ENCODE assay signal across 9 cellular contexts in the genomic region with DNA sequence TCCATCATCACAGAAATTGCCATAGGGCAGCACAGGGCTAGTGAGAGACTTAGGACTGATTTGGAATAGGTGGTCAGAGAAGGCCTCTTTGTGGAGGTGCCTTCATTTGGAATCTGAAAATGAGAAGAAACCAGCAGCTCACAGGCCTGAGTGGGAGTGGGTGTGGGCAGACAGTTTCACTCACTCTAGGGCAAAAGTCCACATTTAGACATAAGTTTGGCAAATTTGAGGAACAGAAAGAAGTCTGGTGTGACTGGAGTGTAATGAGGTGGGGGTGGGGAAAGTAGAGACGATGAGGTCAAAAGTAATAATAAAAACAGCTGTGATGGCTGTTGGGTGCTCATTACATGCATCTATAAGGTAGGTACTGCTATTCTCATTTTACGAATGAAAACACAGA. TPM values are rescaled to one million over a fixed set of nuclear protein-coding genes. Genes with fewer than 3 reads are reported as not detected.
DNase-seq lines count a peak whose midpoint lies in the region; ATAC-seq, FAIRE-seq and TF ChIP-seq lines count a peak whose summit lies in the region.
"Had no signal": no experiment of that assay in that cellular context is flagged by ENCODE, and none has a peak within 500 bp of the region (broad histone marks: within the 10 kb centered on the region; RNA-seq: fewer than 3 reads in every experiment).

No MANE protein-coding gene starts in this region.

- H3K36me3 Mint-ChIP-seq in CD14-positive monocyte (no peaks in the 10 kb centered on the region), astrocyte (ENCODE audit: low read depth, unreplicated experiment) (no peaks in the 10 kb centered on the region)
- no peaks in the 10 kb centered on the region for H3K36me3 Mint-ChIP-seq in naive thymus-derived CD8-positive, alpha-beta T cell

- TF ChIP-seq CTCF in CD14-positive monocyte (IDR thresholded peaks at IDR 0.05) (no peak), astrocyte (IDR thresholded peaks at IDR 0.05; ENCODE audit: insufficient read depth, low read depth, low read length) (no peak)

- no peaks in the 10 kb centered on the region for H3K79me2 ChIP-seq in astrocyte (ENCODE audit: insufficient read depth, low read length)

- no peak overlapping the region for H3K27ac ChIP-seq in astrocyte (ENCODE audit: low read depth, low read length)
- H3K27ac ChIP-seq: body of pancreas had no signal

- intact Hi-C loops in CD14-positive monocyte (cut with micrococcal nuclease) = no loop called here

- no peak overlapping the region for H3K9ac ChIP-seq in astrocyte (ENCODE audit: low read length)

- ATAC-seq in GM19438 (IDR thresholded peaks at IDR 0.05; ENCODE audit: low read depth, unreplicated experiment) (peak; percentile 39), HG03066 (IDR thresholded peaks at IDR 0.05; ENCODE audit: low read depth, unreplicated experiment) (peak; percentile 50)
- ATAC-seq in naive thymus-derived CD8-positive, alpha-beta T cell = no peak
- ATAC-seq: body of pancreas had no signal

- H3K36me3 ChIP-seq in astrocyte (ENCODE audit: insufficient read depth, low read length) = no peaks in the 10 kb centered on the region

- peak overlapping the region; percentile 32 to 43 for H3K4me3 Mint-ChIP-seq in CD14-positive monocyte
- no peak overlapping the region for H3K4me3 Mint-ChIP-seq in astrocyte (ENCODE audit: unreplicated experiment)
- no peak overlapping the region for H3K4me3 Mint-ChIP-seq in naive thymus-derived CD8-positive, alpha-beta T cell

- H3K4me3 ChIP-seq in astrocyte (ENCODE audit: insufficient read depth, low read depth, low read length) = no peak overlapping the region
- H3K4me3 ChIP-seq: body of pancreas had no signal

- POLR2A ChIA-PET in naive thymus-derived CD8-positive, alpha-beta T cell (lab: Charles Lee) = no interaction called here

- H3K27me3 ChIP-seq in astrocyte (ENCODE audit: insufficient read depth, low read length) = no peaks in the 10 kb centered on the region
- H3K27me3 ChIP-seq: body of pancreas had no signal

- H3K4me2 ChIP-seq in astrocyte (ENCODE audit: low read length) = no peak overlapping the region

- H3K27me3 Mint-ChIP-seq in CD14-positive monocyte (ENCODE audit: low read depth in 3 of 3) = peaks cover 0 to 2% (median 0%) of the 10 kb centered on the region in 3 donors
- no peaks in the 10 kb centered on the region for H3K27me3 Mint-ChIP-seq in astrocyte (ENCODE audit: low read depth, unreplicated experiment)
- no peaks in the 10 kb centered on the region for H3K27me3 Mint-ChIP-seq in naive thymus-derived CD8-positive, alpha-beta T cell

- DNase-seq in CD14-positive monocyte (ENCODE audit: low spot score) = peak; percentile 66
- DNase-seq in astrocyte (ENCODE audit: low read depth) = no peak
- no peak for DNase-seq in LoVo (ENCODE audit: low spot score)
- DNase-seq in mesenteric fat pad (ENCODE audit: low spot score) = no peak
- no peak for DNase-seq in ureter (ENCODE audit: low spot score)
- no peak for DNase-seq in naive thymus-derived CD8-positive, alpha-beta T cell

- no peak overlapping the region for H2AFZ ChIP-seq in astrocyte (ENCODE audit: low read depth, low read length)

- H4K20me1 ChIP-seq in astrocyte (ENCODE audit: insufficient read depth, low read length) = no peaks in the 10 kb centered on the region

- no peaks in the 10 kb centered on the region for H3K9me3 ChIP-seq in astrocyte (ENCODE audit: insufficient read depth, low read depth, low read length)
- H3K9me3 ChIP-seq: body of pancreas had no signal

- H3K9me3 Mint-ChIP-seq in CD14-positive monocyte (peaks cover 0 to 3% (median 0%) of the 10 kb centered on the region in 7 donors), astrocyte (ENCODE audit: unreplicated experiment) (no peaks in the 10 kb centered on the region)
- H3K9me3 Mint-ChIP-seq in naive thymus-derived CD8-positive, alpha-beta T cell = no peaks in the 10 kb centered on the region

- peaks cover 55% of the 10 kb centered on the region for H3K4me1 Mint-ChIP-seq in CD14-positive monocyte
- H3K4me1 Mint-ChIP-seq in astrocyte (ENCODE audit: low read depth, unreplicated experiment) = peaks cover 29% of the 10 kb centered on the region
- peaks cover under 1 to 54% (median 6%) of the 10 kb centered on the region in 4 donors for H3K4me1 Mint-ChIP-seq in naive thymus-derived CD8-positive, alpha-beta T cell

- no peak for FAIRE-seq in astrocyte (lab: Jason Lieb, UNC)

- peak overlapping the region; percentile 77 to 96 (median 84) for H3K27ac Mint-ChIP-seq in CD14-positive monocyte
- peak overlapping the region; percentile 66 for H3K27ac Mint-ChIP-seq in astrocyte (ENCODE audit: unreplicated experiment)
- H3K27ac Mint-ChIP-seq in naive thymus-derived CD8-positive, alpha-beta T cell = no peak overlapping the region

- H3K4me1 ChIP-seq in astrocyte (ENCODE audit: insufficient read depth, low read length) = peaks cover 27% of the 10 kb centered on the region

RNA-seq across cellular contexts. Expression of a gene that starts 22.4 kb away (rescaled TPM):
- under 1 TPM in 1 of 2 donors, not detected in 1; 0.05 TPM for polyA plus RNA-seq in CD14-positive monocyte
- total RNA-seq in astrocyte (30.0 and 31.1 TPM in 2 replicates), mesenteric fat pad (30.3 TPM), ureter (26.7 TPM)
- total RNA-seq in naive thymus-derived CD8-positive, alpha-beta T cell = 1 to 10 TPM in 1 of 2 experiments, under 1 TPM in 1; 0.86 to 1.3 TPM
- polyA plus RNA-seq in naive thymus-derived CD8-positive, alpha-beta T cell = under 1 TPM; 0.28 to 0.66 (median 0.34) TPM

Comparison
In these comparisons a context has a peak if more than half of its experiments do, and no peak if none do; other contexts are left out.
1. H3K27ac Mint-ChIP-seq: peak in CD14-positive monocyte (7 of 7) and astrocyte (single experiment); none in naive thymus-derived CD8-positive, alpha-beta T cell (0 of 10).
2. H3K4me3 Mint-ChIP-seq: peak in CD14-positive monocyte (2 of 2); none in astrocyte (single experiment) and naive thymus-derived CD8-positive, alpha-beta T cell (0 of 10).
3. ATAC-seq: peak in GM19438 (single experiment) and HG03066 (single experiment); none in naive thymus-derived CD8-positive, alpha-beta T cell (0 of 2).
4. RNA of a gene that starts 22.4 kb away (total RNA-seq): 30.3 TPM in mesenteric fat pad (single experiment), 30.0 to 31.1 TPM in astrocyte and 26.7 TPM in ureter (single experiment); 0.86 to 1.3 TPM in naive thymus-derived CD8-positive, alpha-beta T cell; every median in the first group is over 10 times any median in the second.